ENCODE assay signal across 15 cellular contexts in the genomic region with DNA sequence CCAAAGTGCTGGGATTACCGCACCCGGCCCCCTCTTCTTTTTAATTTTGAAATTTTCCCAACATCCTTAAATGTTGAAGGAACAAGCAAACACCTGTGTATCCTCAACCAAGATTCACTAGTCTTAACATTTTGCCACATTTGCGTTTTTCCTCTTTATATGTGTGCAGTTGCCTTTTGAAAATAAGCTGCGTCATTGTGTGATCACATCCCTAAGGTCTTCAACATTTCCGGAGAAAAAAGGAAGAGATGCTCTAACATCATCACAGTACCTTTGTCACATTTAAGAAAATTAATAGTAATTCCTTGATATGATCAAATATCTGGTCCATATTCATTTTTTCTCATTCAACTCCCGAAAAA. TPM values are rescaled to one million over a fixed set of nuclear protein-coding genes. Genes with fewer than 3 reads are reported as not detected.
DNase-seq lines count a peak whose midpoint lies in the region; ATAC-seq and TF ChIP-seq lines count a peak whose summit lies in the region.
"Had no signal": no experiment of that assay in that cellular context is flagged by ENCODE, and none has a peak within 500 bp of the region (broad histone marks: within the 10 kb centered on the region; RNA-seq: fewer than 3 reads in every experiment).

No MANE protein-coding gene starts in this region.

- H3K36me3 Mint-ChIP-seq in activated naive CD8-positive, alpha-beta T cell treated with anti-CD3 and anti-CD28 coated beads, Interleukin-2, amount 50 U/mL, for 24 hours (ENCODE audit: low read depth) = peaks cover 8% of the 10 kb centered on the region
- H3K36me3 Mint-ChIP-seq in nephron (ENCODE audit: low read depth) = peaks cover 42% of the 10 kb centered on the region
- H3K36me3 Mint-ChIP-seq in CD8-positive, alpha-beta T cell = no peaks in the 10 kb centered on the region
- H3K36me3 Mint-ChIP-seq: CD4-positive, CD25-positive, alpha-beta regulatory T cell; T-cell had no signal

- H3K27ac ChIP-seq in A673 (ENCODE audit: low read depth, low read length, poor library complexity, severe bottlenecking) = peak overlapping the region; percentile 97
- no peak overlapping the region for H3K27ac ChIP-seq in CD8-positive, alpha-beta T cell (ENCODE audit: low read depth, low read length)

- H3K9me3 ChIP-seq in A673 (ENCODE audit: low read depth, low read length, poor library complexity, severe bottlenecking) = no peaks in the 10 kb centered on the region
- H3K9me3 ChIP-seq in CD8-positive, alpha-beta T cell (ENCODE audit: low read length) = no peaks in the 10 kb centered on the region
- H3K9me3 ChIP-seq: left lung had no signal

- peak overlapping the region; percentile 28 for H3K4me3 ChIP-seq in A673 (ENCODE audit: low read depth, low read length, poor library complexity, severe bottlenecking)
- H3K4me3 ChIP-seq in CD8-positive, alpha-beta T cell (ENCODE audit: low read depth, low read length) = no peak overlapping the region
- H3K4me3 ChIP-seq: left lung had no signal

- intact Hi-C loops in A673 (cut with micrococcal nuclease; ENCODE audit: unreplicated experiment) = no loop called here
- intact Hi-C loops in CD8-positive, alpha-beta T cell (cut with DNase I, micrococcal nuclease) = no loop called here

- peaks cover 5% of the 10 kb centered on the region for H3K27me3 Mint-ChIP-seq in activated naive CD8-positive, alpha-beta T cell treated with anti-CD3 and anti-CD28 coated beads, Interleukin-2, amount 50 U/mL, for 24 hours
- H3K27me3 Mint-ChIP-seq in nephron (ENCODE audit: low read depth) = no peaks in the 10 kb centered on the region
- peaks cover 5% of the 10 kb centered on the region for H3K27me3 Mint-ChIP-seq in CD8-positive, alpha-beta T cell (ENCODE audit: low read depth)

- H3K4me1 Mint-ChIP-seq in activated naive CD8-positive, alpha-beta T cell treated with anti-CD3 and anti-CD28 coated beads, Interleukin-2, amount 50 U/mL, for 24 hours = peaks cover 23% of the 10 kb centered on the region
- peaks cover 42% of the 10 kb centered on the region for H3K4me1 Mint-ChIP-seq in nephron
- peaks cover 25% of the 10 kb centered on the region for H3K4me1 Mint-ChIP-seq in CD8-positive, alpha-beta T cell (ENCODE audit: low read depth)

- no peak overlapping the region for H3K4me3 Mint-ChIP-seq in activated naive CD8-positive, alpha-beta T cell treated with anti-CD3 and anti-CD28 coated beads, Interleukin-2, amount 50 U/mL, for 24 hours
- no peak overlapping the region for H3K4me3 Mint-ChIP-seq in nephron
- H3K4me3 Mint-ChIP-seq in CD8-positive, alpha-beta T cell = no peak overlapping the region
- H3K4me3 Mint-ChIP-seq: CD4-positive, CD25-positive, alpha-beta regulatory T cell had no signal

- peaks cover 67% of the 10 kb centered on the region for H3K4me1 ChIP-seq in A673 (ENCODE audit: insufficient read depth, low read length, poor library complexity, severe bottlenecking)
- peaks cover 18% of the 10 kb centered on the region for H3K4me1 ChIP-seq in CD8-positive, alpha-beta T cell (ENCODE audit: insufficient read depth, low read length)

- TF ChIP-seq CTCF in A673 (conservative IDR thresholded peaks at IDR 0.05; ENCODE audit: low read depth, low read length) (no peak), nephron (IDR thresholded peaks at IDR 0.05; ENCODE audit: unreplicated experiment in 3 of 3) (no peak)
- no peak for TF ChIP-seq CTCF in CD8-positive, alpha-beta T cell (IDR thresholded peaks at IDR 0.05)

- POLR2A ChIA-PET in A673 (lab: Charles Lee; ENCODE audit: low non-redundant PET) = no interaction called here
- POLR2A ChIA-PET in CD8-positive, alpha-beta T cell (lab: Charles Lee) = interaction anchor here (0.7 kb wide), 1 partner anchor 1533 kb away, joined by 3 read pairs; no protein-coding TSS in a partner anchor

- CTCF ChIA-PET in A673 (lab: Charles Lee) = interaction anchor here (1.1 kb wide), 1 partner anchor 112 kb away, joined by 11 read pairs; no protein-coding TSS in a partner anchor
- CTCF ChIA-PET in CD8-positive, alpha-beta T cell (lab: Charles Lee) = interaction anchor here (0.8 to 2.0 kb wide), 2 partner anchors 38 to 222 kb away, joined by 3 to 6 read pairs; no protein-coding TSS in a partner anchor

- H3K36me3 ChIP-seq in A673 (ENCODE audit: insufficient read depth, low read length, poor library complexity, severe bottlenecking) = peaks cover 89% of the 10 kb centered on the region
- H3K36me3 ChIP-seq in CD8-positive, alpha-beta T cell (ENCODE audit: insufficient read depth, low read length) = peaks cover 2% of the 10 kb centered on the region

- DNase-seq in A673 (ENCODE audit: low spot score) = no peak
- peak; percentile 71 for DNase-seq in GF-D8 (lab: John Stamatoyannopoulos, UW)
- DNase-seq in activated naive CD8-positive, alpha-beta T cell treated with anti-CD3 and anti-CD28 coated beads, Interleukin-2, amount 50 U/mL, for 24 hours = no peak
- DNase-seq in CD8-positive, alpha-beta T cell = no peak
- DNase-seq: activated CD8-positive, alpha-beta memory T cell treated with anti-CD3 and anti-CD28 coated beads, Interleukin-2, amount 50 U/mL, for 4 hours; CD4-positive, CD25-positive, alpha-beta regulatory T cell; GDM1; left lung; nucleus accumbens; T-cell had no signal

- no TSS peak for BruUV-seq in A673 (replicated peaks; lab: Mats Ljungman, UMichigan)

- no peaks in the 10 kb centered on the region for H3K9me3 Mint-ChIP-seq in activated naive CD8-positive, alpha-beta T cell treated with anti-CD3 and anti-CD28 coated beads, Interleukin-2, amount 50 U/mL, for 24 hours
- H3K9me3 Mint-ChIP-seq in nephron = no peaks in the 10 kb centered on the region
- no peaks in the 10 kb centered on the region for H3K9me3 Mint-ChIP-seq in CD8-positive, alpha-beta T cell
- H3K9me3 Mint-ChIP-seq: CD4-positive, CD25-positive, alpha-beta regulatory T cell; T-cell had no signal

- H3K27me3 ChIP-seq in A673 (replicated peaks; ENCODE audit: insufficient read depth, low read depth, low read length, poor library complexity) = no peaks in the 10 kb centered on the region
- H3K27me3 ChIP-seq in CD8-positive, alpha-beta T cell (ENCODE audit: insufficient read depth, low read length) = no peaks in the 10 kb centered on the region
- H3K27me3 ChIP-seq: left lung had no signal

- no peak for ATAC-seq in activated naive CD8-positive, alpha-beta T cell treated with anti-CD3 and anti-CD28 coated beads, Interleukin-2, amount 50 U/mL, for 24 hours
- ATAC-seq in CD8-positive, alpha-beta T cell = no peak
- ATAC-seq in GM19467 (IDR thresholded peaks at IDR 0.05; ENCODE audit: unreplicated experiment) (no peak), GM18519 (IDR thresholded peaks at IDR 0.05; ENCODE audit: low FRiP score, unreplicated experiment) (no peak), HG03196 (IDR thresholded peaks at IDR 0.05; ENCODE audit: unreplicated experiment) (no peak)
- ATAC-seq: left lung, T-cell had no signal

- peak overlapping the region; percentile 23 for H3K27ac Mint-ChIP-seq in activated naive CD8-positive, alpha-beta T cell treated with anti-CD3 and anti-CD28 coated beads, Interleukin-2, amount 50 U/mL, for 24 hours
- peak overlapping the region in 2 of 3 experiments; percentile 46 to 71 for H3K27ac Mint-ChIP-seq in nephron
- no peak overlapping the region for H3K27ac Mint-ChIP-seq in CD8-positive, alpha-beta T cell
- H3K27ac Mint-ChIP-seq: IgD-negative memory B cell had no signal

RNA-seq across cellular contexts. Expression of gene FADS2, which starts 7.5 kb away (rescaled TPM):
- 1,097 and 1,272 TPM in 2 replicates for total RNA-seq in A673 (2021)
- total RNA-seq in CD8-positive, alpha-beta T cell = under 1 TPM; 0.31 to 0.52 TPM

RNA-seq across cellular contexts. Expression of gene FADS1, which starts 18.8 kb away (rescaled TPM):
- 442 and 490 TPM in 2 replicates for total RNA-seq in A673 (2021)
- 1 to 10 TPM; 3.1 TPM for total RNA-seq in CD8-positive, alpha-beta T cell

RNA-seq across cellular contexts. Expression of gene FEN1, which starts 42.9 kb away (rescaled TPM):
- 140 and 152 TPM in 2 replicates for total RNA-seq in A673 (2021)
- 10 to 100 TPM; 12.9 to 15.2 TPM for total RNA-seq in CD8-positive, alpha-beta T cell

RNA-seq across cellular contexts. Expression of gene TMEM258, which starts 43.2 kb away (rescaled TPM):
- total RNA-seq in A673 (2021) = 138 and 139 TPM in 2 replicates
- 10 to 100 TPM; 48.1 to 53.9 TPM for total RNA-seq in CD8-positive, alpha-beta T cell

RNA-seq across cellular contexts. Expression of gene FADS3, which starts 55.7 kb away (rescaled TPM):
- total RNA-seq in A673 (2021) = 23.3 and 28.1 TPM in 2 replicates
- 10 to 100 TPM; 11.5 to 14.9 TPM for total RNA-seq in CD8-positive, alpha-beta T cell

Comparison
In these comparisons a context has a peak if more than half of its experiments do, and no peak if none do; other contexts are left out.
1. RNA of gene FADS2, which starts 7.5 kb away (total RNA-seq): 1,097 to 1,272 TPM in A673; 0.31 to 0.52 TPM in CD8-positive, alpha-beta T cell; every median in the first group is over 100 times any median in the second.
2. RNA of gene FADS1, which starts 18.8 kb away (total RNA-seq): 442 to 490 TPM in A673; 3.1 TPM in CD8-positive, alpha-beta T cell; every median in the first group is over 100 times any median in the second.